In the genomic region with DNA sequence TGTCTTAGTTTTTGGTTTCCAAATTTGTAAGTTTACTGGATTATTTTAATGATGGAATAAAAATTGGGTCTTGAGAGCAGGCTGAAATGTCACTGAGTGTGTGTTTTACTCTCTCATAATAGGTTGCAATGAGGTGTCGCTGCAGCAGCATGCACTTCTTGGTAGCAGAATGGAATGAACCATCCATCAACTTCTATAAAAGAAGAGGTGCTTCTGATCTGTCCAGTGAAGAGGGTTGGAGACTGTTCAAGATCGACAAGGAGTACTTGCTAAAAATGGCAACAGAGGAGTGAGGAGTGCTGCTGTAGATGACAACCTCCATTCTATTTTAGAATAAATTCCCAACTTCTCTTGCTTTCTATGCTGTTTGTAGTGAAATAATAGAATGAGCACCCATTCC, we compare ENCODE assay signal across 12 cellular contexts. TPM values are rescaled to one million over a fixed set of nuclear protein-coding genes. Genes with fewer than 3 reads are reported as not detected.
DNase-seq lines count a peak whose midpoint lies in the region; ATAC-seq, FAIRE-seq and TF ChIP-seq lines count a peak whose summit lies in the region.
"Had no signal": no experiment of that assay in that cellular context is flagged by ENCODE, and none has a peak within 500 bp of the region (broad histone marks: within the 10 kb centered on the region; RNA-seq: fewer than 3 reads in every experiment).

No MANE protein-coding gene starts in this region.

- H3K9ac ChIP-seq in HepG2 (ENCODE audit: insufficient read depth, low read depth, low read length): no peak overlapping the region

- TF ChIP-seq RAD21 in HepG2 (CRISPR knock-in tag; IDR thresholded peaks at IDR 0.05): no peak

- H3K79me2 ChIP-seq in HepG2 (ENCODE audit: insufficient read depth, low read length): peaks cover 31% of the 10 kb centered on the region

- POLR2A ChIA-PET in activated CD4-positive, alpha-beta T cell treated with anti-CD3 and anti-CD28 coated beads, Interleukin-2, amount 10 ng/mL, durations not matched to agents 7 days and 5 days (lab: Charles Lee): no interaction called here
- POLR2A ChIA-PET in MCF 10A (lab: Yijun Ruan, JAX) (interaction anchor here (0.8 to 8.4 kb wide), 4 partner anchors 19 to 121 kb away, joined by 3 to 140 read pairs (median 59); no protein-coding TSS in a partner anchor), HepG2 (lab: Yijun Ruan, JAX) (interaction anchor here (1.8 to 4.7 kb wide), 2 partner anchors 116 kb away, joined by 12 to 91 read pairs; no protein-coding TSS in a partner anchor), WTC11 (lab: Charles Lee) (no interaction called here)

- TF ChIP-seq CTCF in MCF 10A (IDR thresholded peaks at IDR 0.05; ENCODE audit: unreplicated experiment): no peak
- TF ChIP-seq CTCF in HepG2 (CRISPR knock-in tag; IDR thresholded peaks at IDR 0.05): no peak
- TF ChIP-seq CTCF in thoracic aorta (IDR thresholded peaks at IDR 0.05): no peak
- no peak for TF ChIP-seq CTCF in WTC11 (IDR thresholded peaks at IDR 0.05)

- H3K4me3 Mint-ChIP-seq in activated CD4-positive, alpha-beta T cell treated with anti-CD3 and anti-CD28 coated beads, Interleukin-2, amount 10 ng/mL, durations not matched to agents 7 days and 5 days: peak overlapping the region; percentile 95
- peak overlapping the region; percentile 76 for H3K4me3 Mint-ChIP-seq in MCF 10A (ENCODE audit: unreplicated experiment)
- H3K4me3 Mint-ChIP-seq in WTC11: no peak overlapping the region

- peaks cover 40% of the 10 kb centered on the region for H3K4me1 Mint-ChIP-seq in activated CD4-positive, alpha-beta T cell treated with anti-CD3 and anti-CD28 coated beads, Interleukin-2, amount 10 ng/mL, durations not matched to agents 7 days and 5 days
- peaks cover 16% of the 10 kb centered on the region for H3K4me1 Mint-ChIP-seq in MCF 10A (ENCODE audit: insufficient read depth, unreplicated experiment)
- peaks cover 28% of the 10 kb centered on the region for H3K4me1 Mint-ChIP-seq in WTC11

- no peak for ATAC-seq in HepG2
- no peak for ATAC-seq in thoracic aorta (ENCODE audit: insufficient number of reproducible peaks, low FRiP score, low read depth)
- no peak for ATAC-seq in aorta (ENCODE audit: low FRiP score)
- no peak for ATAC-seq in WTC11

- CTCF ChIA-PET in activated CD4-positive, alpha-beta T cell treated with anti-CD3 and anti-CD28 coated beads, Interleukin-2, amount 10 ng/mL, durations not matched to agents 7 days and 5 days (lab: Charles Lee): no interaction called here
- CTCF ChIA-PET in MCF 10A (lab: Yijun Ruan, JAX): interaction anchor here (3.7 kb wide), 1 partner anchor 117 kb away, joined by 15 read pairs; no protein-coding TSS in a partner anchor
- CTCF ChIA-PET in HepG2 (lab: Yijun Ruan, JAX; ENCODE audit: low intra/inter-chr PET ratio, low total read pairs): interaction anchor here (1.3 kb wide), 1 partner anchor 117 kb away, joined by 3 read pairs; no protein-coding TSS in a partner anchor
- CTCF ChIA-PET in WTC11 (lab: Charles Lee): no interaction called here

- H3K4me2 ChIP-seq in HepG2 (ENCODE audit: low read depth, low read length): peak overlapping the region; percentile 78

- H3K9me3 Mint-ChIP-seq in activated CD4-positive, alpha-beta T cell treated with anti-CD3 and anti-CD28 coated beads, Interleukin-2, amount 10 ng/mL, durations not matched to agents 7 days and 5 days: no peaks in the 10 kb centered on the region
- no peaks in the 10 kb centered on the region for H3K9me3 Mint-ChIP-seq in MCF 10A (ENCODE audit: unreplicated experiment)
- no peaks in the 10 kb centered on the region for H3K9me3 Mint-ChIP-seq in WTC11

- intact Hi-C loops in MCF 10A (cut with micrococcal nuclease) (no loop called here), HepG2 (cut with micrococcal nuclease; ENCODE audit: unreplicated experiment) (loop anchor here (2.0 to 10.0 kb wide), 2 partner anchors 59 to 1941 kb away; no protein-coding TSS in a partner anchor), aorta (cut with DNase I) (loop anchor here (10.0 kb wide), 1 partner anchor 91 kb away; no protein-coding TSS in a partner anchor)

- FAIRE-seq in HepG2 (lab: Jason Lieb, UNC): no peak
- FAIRE-seq: RCC 7860 had no signal

- H4K20me1 ChIP-seq in HepG2 (ENCODE audit: insufficient read depth, low read length): peaks cover 17% of the 10 kb centered on the region

- no peak for TF ChIP-seq POLR2A in HepG2 (IDR thresholded peaks at IDR 0.05; ENCODE audit: insufficient read depth in 1 of 2, low read depth in 2 of 2, low read length in 2 of 2)

- peaks cover 41% of the 10 kb centered on the region for H3K4me1 ChIP-seq in HepG2 (ENCODE audit: insufficient read depth, low read length)
- H3K4me1 ChIP-seq in thoracic aorta (ENCODE audit: control insufficient read depth in 1 of 2, low read depth in 2 of 2): no peaks in the 10 kb centered on the region
- H3K4me1 ChIP-seq in aorta (ENCODE audit: control insufficient read depth in 1 of 2, insufficient read depth in 2 of 2, low read length in 2 of 2): no peaks in the 10 kb centered on the region

- H3K27me3 ChIP-seq in HepG2 (ENCODE audit: control insufficient read depth in 1 of 2, insufficient read depth in 2 of 2, low read length in 2 of 2) (no peaks in the 10 kb centered on the region; a peak in 1 of 5 replicates), thoracic aorta (replicated peaks; ENCODE audit: insufficient read depth) (no peaks in the 10 kb centered on the region), aorta (ENCODE audit: control insufficient read depth in 1 of 2, insufficient read depth in 2 of 2, low read length in 1 of 2) (no peaks in the 10 kb centered on the region)

- no peak overlapping the region for H3K27ac Mint-ChIP-seq in activated CD4-positive, alpha-beta T cell treated with anti-CD3 and anti-CD28 coated beads, Interleukin-2, amount 10 ng/mL, durations not matched to agents 7 days and 5 days
- peak overlapping the region; percentile 80 for H3K27ac Mint-ChIP-seq in MCF 10A (ENCODE audit: low read depth, unreplicated experiment)
- H3K27ac Mint-ChIP-seq in WTC11: no peak overlapping the region

- H3K36me3 ChIP-seq in HepG2 (replicated peaks in 1 of 2; ENCODE audit: control insufficient read depth in 1 of 2, insufficient read depth in 2 of 2, low read length in 2 of 2) (peaks cover 0 to 1% of the 10 kb centered on the region in 2 experiments; a peak in 2 of 5 replicates), thoracic aorta (peaks cover 5% of the 10 kb centered on the region), aorta (ENCODE audit: control insufficient read depth in 1 of 2, insufficient read depth in 2 of 2, low read length in 1 of 2) (no peaks in the 10 kb centered on the region)

- H3K27me3 Mint-ChIP-seq in activated CD4-positive, alpha-beta T cell treated with anti-CD3 and anti-CD28 coated beads, Interleukin-2, amount 10 ng/mL, durations not matched to agents 7 days and 5 days: no peaks in the 10 kb centered on the region
- H3K27me3 Mint-ChIP-seq in MCF 10A (ENCODE audit: insufficient read depth, unreplicated experiment) (no peaks in the 10 kb centered on the region), WTC11 (ENCODE audit: low read depth) (no peaks in the 10 kb centered on the region; the same call in 1 of the 2 replicates)

- TF ChIP-seq EP300 in HepG2 (IDR thresholded peaks at IDR 0.05; ENCODE audit: low read depth in 2 of 2, low read length in 2 of 2): no peak
- no peak for TF ChIP-seq EP300 in HepG2 (CRISPR knock-in tag; IDR thresholded peaks at IDR 0.05; ENCODE audit: borderline replicate concordance)

- DNase-seq in activated CD4-positive, alpha-beta T cell treated with anti-CD3 and anti-CD28 coated beads, Interleukin-2, amount 10 ng/mL, durations not matched to agents 7 days and 5 days: no peak
- DNase-seq in activated CD4-positive, alpha-beta T cell treated with anti-CD3 and anti-CD28 coated beads for 48 hours: no peak
- DNase-seq in MCF 10A (ENCODE audit: unreplicated experiment) (no peak), HepG2 (ENCODE audit: low spot score) (no peak), thoracic aorta (ENCODE audit: low spot score) (no peak), aorta (no peak), WTC11 (ENCODE audit: low spot score) (no peak), SIG-M5 (lab: John Stamatoyannopoulos, UW) (no peak)
- DNase-seq: activated CD8-positive, alpha-beta memory T cell treated with anti-CD3 and anti-CD28 coated beads, Interleukin-2, amount 50 U/mL, for 48 hours; mesendoderm; stimulated activated CD4-positive, alpha-beta T cell treated with anti-CD3 and anti-CD28 coated beads, Interleukin-1b, Interleukin-23, amount 100 ng/mL, for 48 hours had no signal

- H3K4me3 ChIP-seq in HepG2 (replicated peaks in 1 of 3; ENCODE audit: insufficient read depth in 1 of 3, low read depth in 2 of 3, low read length in 3 of 3): peak overlapping the region; percentile 87 to 93 (median 88); a peak in 5 of 6 replicates
- peak overlapping the region; percentile 85 for H3K4me3 ChIP-seq in thoracic aorta
- H3K4me3 ChIP-seq in aorta (ENCODE audit: low read length in 2 of 2): no peak overlapping the region

- 57% methylated on average over 2 of the region's 2 CpGs for WGBS in HepG2 (ENCODE audit: low lambda C conversion rate)
- WGBS in aorta, 2 donors: 48 to 62% methylated on average over 2 of the region's 2 CpGs

- H3K9me3 ChIP-seq in HepG2 (ENCODE audit: low read length) (no peaks in the 10 kb centered on the region), thoracic aorta (no peaks in the 10 kb centered on the region), aorta (ENCODE audit: control insufficient read depth, low read length) (no peaks in the 10 kb centered on the region)

- peaks cover 25% of the 10 kb centered on the region for H3K36me3 Mint-ChIP-seq in activated CD4-positive, alpha-beta T cell treated with anti-CD3 and anti-CD28 coated beads, Interleukin-2, amount 10 ng/mL, durations not matched to agents 7 days and 5 days (ENCODE audit: low read depth)
- peaks cover 48% of the 10 kb centered on the region for H3K36me3 Mint-ChIP-seq in MCF 10A (ENCODE audit: insufficient read depth, unreplicated experiment)
- H3K36me3 Mint-ChIP-seq in WTC11: peaks cover 24% of the 10 kb centered on the region

- H3K27ac ChIP-seq in HepG2 (ENCODE audit: extremely low read length, insufficient read depth, low read length) (peak overlapping the region; percentile 77), thoracic aorta (peak overlapping the region; percentile 58 to 91), aorta (ENCODE audit: low read depth in 1 of 2, low read length in 2 of 2) (no peak overlapping the region)

- no TSS peak for BruUV-seq in MCF 10A (replicated peaks; lab: Mats Ljungman, UMichigan)
- BruUV-seq in HepG2 (replicated peaks; lab: Mats Ljungman, UMichigan): no TSS peak

- in situ Hi-C loops in HepG2 (cut with HindIII; ENCODE audit: extremely low pct_ligation_motif_present, low pct_unique_long_range_greater_than_20kb): no loop called here

- no peak overlapping the region for H2AFZ ChIP-seq in HepG2 (ENCODE audit: low read length)

RNA-seq across cellular contexts. Expression of a gene that starts 2.6 kb away (rescaled TPM):
- 10 to 100 TPM; 86.3 to 89.7 TPM for total RNA-seq in activated CD4-positive, alpha-beta T cell treated with anti-CD3 and anti-CD28 coated beads, Interleukin-2, amount 10 ng/mL, durations not matched to agents 7 days and 5 days
- total RNA-seq in MCF 10A (2022) (582 and 687 TPM in 2 replicates), HepG2 (2016; rRNA removed; fragmentation: Illumina TruSeq; extraction: Trizol) (216 and 237 TPM in 2 replicates), thoracic aorta (100 to 1,000 TPM; 660 to 763 TPM), aorta (100 to 1,000 TPM; 269 to 353 TPM), WTC11 (2021) (52.6 to 70.7 TPM (median 55.8 TPM) in 3 replicates)
- 71.5 and 78.9 TPM in 2 replicates for total RNA-seq in HepG2 (2016; cell fraction: cytosol; rRNA removed; fragmentation: Illumina TruSeq; extraction: Trizol; ENCODE audit: low read depth)
- total RNA-seq in HepG2 (2016; cell fraction: insoluble cytoplasmic fraction; rRNA removed; fragmentation: Illumina TruSeq; extraction: Trizol): 224 and 242 TPM in 2 replicates
- total RNA-seq in HepG2 (2016; cell fraction: membrane; rRNA removed; fragmentation: Illumina TruSeq; extraction: Trizol): 183 and 209 TPM in 2 replicates
- 221 and 242 TPM in 2 replicates for total RNA-seq in HepG2 (2016; cell fraction: nucleus; rRNA removed; fragmentation: Illumina TruSeq; extraction: Trizol)
- polyA plus RNA-seq in HepG2 (2011; rRNA removed) (1,213 and 1,243 TPM in 2 replicates), aorta (100 to 1,000 TPM; 432 to 481 TPM)
- polyA plus RNA-seq in HepG2 (2011; cell fraction: cytosol; rRNA removed): 501 and 788 TPM in 2 replicates
- polyA plus RNA-seq in HepG2 (2011; cell fraction: nucleus; rRNA removed): 2,273 and 3,133 TPM in 2 replicates
- 931 and 961 TPM in 2 replicates for polyA plus RNA-seq in HepG2 (2012)
- polyA plus RNA-seq in HepG2 (2016; cell fraction: cytosol; fragmentation: Illumina TruSeq; extraction: Trizol; ENCODE audit: low read depth): 82.9 and 86.6 TPM in 2 replicates
- polyA plus RNA-seq in HepG2 (2016; cell fraction: insoluble cytoplasmic fraction; fragmentation: Illumina TruSeq; extraction: Trizol; ENCODE audit: low read depth): 238 and 267 TPM in 2 replicates
- 166 and 177 TPM in 2 replicates for polyA plus RNA-seq in HepG2 (2016; cell fraction: membrane; fragmentation: Illumina TruSeq; extraction: Trizol; ENCODE audit: low read depth)
- 367 and 400 TPM in 2 replicates for polyA plus RNA-seq in HepG2 (2016; cell fraction: nucleus; fragmentation: Illumina TruSeq; extraction: Trizol; ENCODE audit: insufficient read depth, low read depth)
- 38.8 and 128 TPM in 2 replicates for polyA minus RNA-seq in HepG2 (2011; rRNA and poly(A)+ RNA removed; ENCODE audit: low replicate concordance)
- polyA minus RNA-seq in HepG2 (2011; cell fraction: cytosol; rRNA and poly(A)+ RNA removed): 149 and 175 TPM in 2 replicates
- 734 and 963 TPM in 2 replicates for polyA minus RNA-seq in HepG2 (2011; cell fraction: nucleus; rRNA and poly(A)+ RNA removed)

RNA-seq across cellular contexts. Expression of a gene that starts 42.5 kb away (rescaled TPM):
- 10 to 100 TPM; 21.5 to 23.4 TPM for total RNA-seq in activated CD4-positive, alpha-beta T cell treated with anti-CD3 and anti-CD28 coated beads, Interleukin-2, amount 10 ng/mL, durations not matched to agents 7 days and 5 days
- total RNA-seq in MCF 10A (2022) (71.9 and 83.9 TPM in 2 replicates), HepG2 (2016; rRNA removed; fragmentation: Illumina TruSeq; extraction: Trizol) (35.1 and 36.9 TPM in 2 replicates), thoracic aorta (10 to 100 TPM; 57.7 to 62.5 TPM), aorta (10 to 100 TPM; 59.1 to 69.1 TPM), WTC11 (2021) (27.6 to 32.6 TPM (median 29.3 TPM) in 3 replicates)
- 9.2 and 9.7 TPM in 2 replicates for total RNA-seq in HepG2 (2016; cell fraction: cytosol; rRNA removed; fragmentation: Illumina TruSeq; extraction: Trizol; ENCODE audit: low read depth)
- total RNA-seq in HepG2 (2016; cell fraction: insoluble cytoplasmic fraction; rRNA removed; fragmentation: Illumina TruSeq; extraction: Trizol): 34.3 and 34.8 TPM in 2 replicates
- 9.3 and 11.4 TPM in 2 replicates for total RNA-seq in HepG2 (2016; cell fraction: membrane; rRNA removed; fragmentation: Illumina TruSeq; extraction: Trizol)
- total RNA-seq in HepG2 (2016; cell fraction: nucleus; rRNA removed; fragmentation: Illumina TruSeq; extraction: Trizol): 35.5 and 38.1 TPM in 2 replicates
- polyA plus RNA-seq in HepG2 (2011; rRNA removed) (28.7 and 33.3 TPM in 2 replicates), aorta (10 to 100 TPM; 21.7 to 62.6 TPM)
- polyA plus RNA-seq in HepG2 (2011; cell fraction: cytosol; rRNA removed): 13.6 and 18.4 TPM in 2 replicates
- 46.5 and 58.9 TPM in 2 replicates for polyA plus RNA-seq in HepG2 (2011; cell fraction: nucleus; rRNA removed)
- 21.9 and 23.2 TPM in 2 replicates for polyA plus RNA-seq in HepG2 (2012)
- polyA plus RNA-seq in HepG2 (2016; cell fraction: cytosol; fragmentation: Illumina TruSeq; extraction: Trizol; ENCODE audit: low read depth): 3.1 and 3.8 TPM in 2 replicates
- 26.2 and 26.3 TPM in 2 replicates for polyA plus RNA-seq in HepG2 (2016; cell fraction: insoluble cytoplasmic fraction; fragmentation: Illumina TruSeq; extraction: Trizol; ENCODE audit: low read depth)
- 5.8 and 5.9 TPM in 2 replicates for polyA plus RNA-seq in HepG2 (2016; cell fraction: membrane; fragmentation: Illumina TruSeq; extraction: Trizol; ENCODE audit: low read depth)
- polyA plus RNA-seq in HepG2 (2016; cell fraction: nucleus; fragmentation: Illumina TruSeq; extraction: Trizol; ENCODE audit: insufficient read depth, low read depth): 71.1 and 73.9 TPM in 2 replicates
- polyA minus RNA-seq in HepG2 (2011; rRNA and poly(A)+ RNA removed; ENCODE audit: low replicate concordance): 21.3 and 33.6 TPM in 2 replicates
- polyA minus RNA-seq in HepG2 (2011; cell fraction: cytosol; rRNA and poly(A)+ RNA removed): 14.2 and 15.7 TPM in 2 replicates
- polyA minus RNA-seq in HepG2 (2011; cell fraction: nucleus; rRNA and poly(A)+ RNA removed): 34.6 and 40.5 TPM in 2 replicates

Comparison
In these comparisons a context has a peak if more than half of its experiments do, and no peak if none do; other contexts are left out.
1. H3K27ac ChIP-seq: peak in HepG2 (single experiment) and thoracic aorta (2 of 2); none in aorta (0 of 2).
2. H3K4me3 ChIP-seq: peak in HepG2 (3 of 3) and thoracic aorta (single experiment); none in aorta (0 of 2).
3. CTCF ChIA-PET loops: an anchor here in MCF 10A (3.7 kb wide) and HepG2 (1.3 kb wide); none called in activated CD4-positive, alpha-beta T cell treated with anti-CD3 and anti-CD28 coated beads, Interleukin-2, amount 10 ng/mL, durations not matched to agents 7 days and 5 days and WTC11.
4. POLR2A ChIA-PET loops: an anchor here in MCF 10A (0.8 to 8.4 kb wide) and HepG2 (1.8 to 4.7 kb wide); none called in activated CD4-positive, alpha-beta T cell treated with anti-CD3 and anti-CD28 coated beads, Interleukin-2, amount 10 ng/mL, durations not matched to agents 7 days and 5 days and WTC11.